Comparison of ENCODE assay signal across 10 cellular contexts in the genomic region with DNA sequence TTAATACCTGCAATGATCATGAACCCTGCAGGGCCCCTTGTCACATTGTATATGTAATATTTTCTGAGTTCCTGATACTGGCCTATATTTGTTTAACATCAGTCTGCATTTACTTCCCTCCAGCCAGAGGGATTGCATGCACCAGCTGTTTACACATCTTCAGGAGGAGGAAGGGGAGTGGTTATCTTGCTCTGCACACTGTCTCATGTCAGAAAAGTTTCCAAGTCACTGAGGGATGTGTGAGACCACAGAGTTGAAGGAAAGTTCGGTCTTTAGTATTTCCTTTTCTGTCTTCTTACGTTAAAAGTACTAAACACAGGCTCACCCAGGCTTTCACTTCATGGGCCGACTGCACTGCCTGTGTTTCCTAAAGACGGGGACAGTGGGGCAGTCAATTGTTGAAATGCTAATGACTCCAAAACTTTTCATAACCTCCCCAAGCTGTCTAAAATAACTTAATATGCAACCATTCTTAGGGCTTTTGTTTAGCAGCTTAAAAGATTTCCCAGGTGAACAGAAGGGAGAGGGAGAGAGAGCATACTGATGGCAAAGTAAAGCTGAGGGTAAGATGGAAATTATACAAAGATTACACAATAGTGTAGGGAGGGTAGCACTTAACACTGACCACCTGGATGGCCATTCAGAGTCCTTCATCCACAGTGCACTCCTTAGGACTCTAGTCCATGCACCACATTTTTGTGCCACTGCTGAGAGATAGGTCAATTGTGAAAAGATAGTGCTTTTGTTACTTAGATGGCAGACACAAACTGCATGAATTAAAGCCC.
A peak's percentile ranks its signal among the peaks of the same experiment; 100 is the strongest.
DNase-seq lines count a peak whose midpoint lies in the region; ATAC-seq lines count a peak whose summit lies in the region.
"Had no signal": no experiment of that assay in that cellular context is flagged by ENCODE, and none has a peak within 500 bp of the region (broad histone marks: within the 10 kb centered on the region; RNA-seq: fewer than 3 reads in every experiment).

No MANE protein-coding gene starts in this region.

- ATAC-seq in HG02588 (IDR thresholded peaks at IDR 0.05; ENCODE audit: unreplicated experiment): peak; percentile 45
- peak; percentile 66 for ATAC-seq in left lobe of liver
- no peak for ATAC-seq in GM18858 (IDR thresholded peaks at IDR 0.05; ENCODE audit: unreplicated experiment)
- ATAC-seq: activated T-cell treated with anti-CD3 and anti-CD28 coated beads, Interleukin-2, amount 50 U/mL, for 72 hours had no signal

- DNase-seq in CMK (ENCODE audit: low read depth) (peak; percentile 86), SKM-1 (lab: John Stamatoyannopoulos, UW; ENCODE audit: unreplicated experiment) (peak; percentile 96), left lobe of liver (ENCODE audit: low spot score) (no peak), COLO829 (ENCODE audit: low spot score) (no peak), HuH-7.5 (ENCODE audit: low spot score) (no peak)
- no peak for DNase-seq in activated CD4-positive, alpha-beta T cell treated with anti-CD3 and anti-CD28 coated beads, Interleukin-2, amount 50 U/mL, for 4 hours
- DNase-seq: activated T-cell treated with anti-CD3 and anti-CD28 coated beads, Interleukin-2, amount 50 U/mL, for 72 hours; DND-41 had no signal

Comparison
In these comparisons a context has a peak if more than half of its experiments do, and no peak if none do; other contexts are left out.
1. DNase-seq: peak in CMK (single experiment) and SKM-1 (single experiment); none in left lobe of liver (single experiment), activated CD4-positive, alpha-beta T cell treated with anti-CD3 and anti-CD28 coated beads, Interleukin-2, amount 50 U/mL, for 4 hours (0 of 2), COLO829 (single experiment) and HuH-7.5 (single experiment).